In genomic region chr18:61820842-61821241, GRCh38 we compare ENCODE assay signal across 17 cellular contexts.
DNase-seq lines count a peak whose midpoint lies in the region; ATAC-seq and TF ChIP-seq lines count a peak whose summit lies in the region.
"Had no signal": no experiment of that assay in that cellular context is flagged by ENCODE, and none has a peak within 500 bp of the region (broad histone marks: within the 10 kb centered on the region; RNA-seq: fewer than 3 reads in every experiment).

No MANE protein-coding gene starts in this region.

- peaks cover 2% of the 10 kb centered on the region for H3K79me1 ChIP-seq in mesenchymal stem cell (replicated peaks; ENCODE audit: low read length, poor library complexity, severe bottlenecking)

- peak; percentile 6 for DNase-seq in ELR (ENCODE audit: low read depth)
- no peak for DNase-seq in RWPE2 (ENCODE audit: low spot score)
- DNase-seq in epithelial cell of prostate (ENCODE audit: low read depth, low spot score) = no peak
- peak; percentile 48 for DNase-seq in mesenchymal stem cell
- DNase-seq in stimulated activated CD4-positive, alpha-beta T cell treated with anti-CD3 and anti-CD28 coated beads, Interleukin-4, amount 100 ng/mL, for 24 hours = no peak
- no peak for DNase-seq in D341Med (ENCODE audit: low spot score)
- DNase-seq: ACHN; CD4-positive, alpha-beta T cell; KBM-7; NCI-H1092; NCI-H1694 treated with DMSO at 0.1 percent for 48 hours; NCI-H748 treated with DMSO at 0.1 percent for 48 hours; PC-9 had no signal

- no peak overlapping the region for H3K18ac ChIP-seq in mesenchymal stem cell (ENCODE audit: low read depth in 1 of 2, low read length in 2 of 2)

- no peak overlapping the region for H2AK5ac ChIP-seq in mesenchymal stem cell (ENCODE audit: low read length, severe bottlenecking)

- peak overlapping the region; percentile 83 for H4K8ac ChIP-seq in mesenchymal stem cell (ENCODE audit: low read length)

- H3K4me1 Mint-ChIP-seq in activated T-helper 17 cell treated with anti-CD3 and anti-CD28 coated beads, Interleukin-2, amount 50 U/mL, for 72 hours = no peaks in the 10 kb centered on the region

- no peak overlapping the region for H4K91ac ChIP-seq in mesenchymal stem cell (ENCODE audit: low read length)

- H3K36me3 Mint-ChIP-seq in activated T-helper 17 cell treated with anti-CD3 and anti-CD28 coated beads, Interleukin-2, amount 50 U/mL, for 72 hours (ENCODE audit: low read depth) = no peaks in the 10 kb centered on the region

- no peak overlapping the region for H3K14ac ChIP-seq in mesenchymal stem cell (ENCODE audit: low read length in 2 of 2)

- no peak for TF ChIP-seq CTCF in RWPE2 (IDR thresholded peaks at IDR 0.05; ENCODE audit: poor library complexity, severe bottlenecking)

- H3K36me3 ChIP-seq in RWPE2 (ENCODE audit: low read depth) (no peaks in the 10 kb centered on the region), mesenchymal stem cell (ENCODE audit: control insufficient read depth in 1 of 2, insufficient read depth in 2 of 2, low read depth in 1 of 2, low read length in 2 of 2) (peaks cover 0 to 4% of the 10 kb centered on the region in 2 experiments)

- H3K4me3 ChIP-seq in RWPE2 (ENCODE audit: severe bottlenecking) = no peak overlapping the region
- no peak overlapping the region for H3K4me3 ChIP-seq in mesenchymal stem cell (ENCODE audit: insufficient read depth in 1 of 2, low read depth in 1 of 2, low read length in 2 of 2)
- H3K4me3 ChIP-seq: PC-9 had no signal

- H3K9me3 Mint-ChIP-seq in activated T-helper 17 cell treated with anti-CD3 and anti-CD28 coated beads, Interleukin-2, amount 50 U/mL, for 72 hours = no peaks in the 10 kb centered on the region
- H3K9me3 Mint-ChIP-seq: CD4-positive, alpha-beta T cell had no signal

- ATAC-seq in RWPE2 (ENCODE audit: low read depth) (peak; percentile 25; the same call in 1 of the 3 replicates), HG03432 (IDR thresholded peaks at IDR 0.05; ENCODE audit: unreplicated experiment) (no peak)
- ATAC-seq in activated T-helper 17 cell treated with anti-CD3 and anti-CD28 coated beads, Interleukin-2, amount 50 U/mL, for 72 hours (replicated peaks) = no peak
- ATAC-seq: HCT116, Right ventricle myocardium inferior had no signal

- H2AFZ ChIP-seq in mesenchymal stem cell (ENCODE audit: low read depth, low read length) = no peak overlapping the region
- H2AFZ ChIP-seq: PC-9 had no signal

- H3K9me3 ChIP-seq in RWPE2 (ENCODE audit: severe bottlenecking) (no peaks in the 10 kb centered on the region), mesenchymal stem cell (ENCODE audit: control insufficient read depth, low read length) (no peaks in the 10 kb centered on the region)

- H2BK5ac ChIP-seq in mesenchymal stem cell (ENCODE audit: low read depth, low read length, poor library complexity, severe bottlenecking) = no peak overlapping the region

- H3K27ac ChIP-seq in RWPE2 (ENCODE audit: poor library complexity, severe bottlenecking) (no peak overlapping the region), epithelial cell of prostate (peak overlapping the region; percentile 5), mesenchymal stem cell (ENCODE audit: low read length, poor library complexity, severe bottlenecking) (no peak overlapping the region)
- H3K27ac ChIP-seq: PC-9 had no signal

- H3K27me3 ChIP-seq in RWPE2 (ENCODE audit: insufficient read depth, poor library complexity, severe bottlenecking) (no peaks in the 10 kb centered on the region), mesenchymal stem cell (ENCODE audit: control insufficient read depth in 1 of 2, insufficient read depth in 1 of 2, low read length in 2 of 2) (no peaks in the 10 kb centered on the region)

- H3K27ac Mint-ChIP-seq in activated T-helper 17 cell treated with anti-CD3 and anti-CD28 coated beads, Interleukin-2, amount 50 U/mL, for 72 hours = no peak overlapping the region
- H3K27ac Mint-ChIP-seq: CD4-positive, alpha-beta T cell had no signal

- H2BK120ac ChIP-seq in mesenchymal stem cell (ENCODE audit: low read depth, low read length) = no peak overlapping the region

- H3K23ac ChIP-seq in mesenchymal stem cell (ENCODE audit: low read length in 2 of 2) = no peak overlapping the region

- no peak overlapping the region for H3K4ac ChIP-seq in mesenchymal stem cell (ENCODE audit: low read depth in 1 of 2, low read length in 2 of 2)

- no peaks in the 10 kb centered on the region for H3K27me3 Mint-ChIP-seq in activated T-helper 17 cell treated with anti-CD3 and anti-CD28 coated beads, Interleukin-2, amount 50 U/mL, for 72 hours
- H3K27me3 Mint-ChIP-seq: CD4-positive, alpha-beta T cell had no signal

- H3K4me1 ChIP-seq in RWPE2 (ENCODE audit: insufficient read depth, poor library complexity, severe bottlenecking) = no peaks in the 10 kb centered on the region
- no peaks in the 10 kb centered on the region for H3K4me1 ChIP-seq in mesenchymal stem cell (ENCODE audit: control insufficient read depth, insufficient read depth, low read depth, low read length)

- WGBS in mesenchymal stem cell = 100% methylated on average over 1 of the region's 1 CpG

- H3K4me2 ChIP-seq in mesenchymal stem cell (ENCODE audit: low read length, poor library complexity, severe bottlenecking) = no peak overlapping the region
- H3K4me2 ChIP-seq: PC-9 had no signal

- H2BK15ac ChIP-seq in mesenchymal stem cell (ENCODE audit: low read depth, poor library complexity, severe bottlenecking) = no peak overlapping the region

- no peak overlapping the region for H3K9ac ChIP-seq in mesenchymal stem cell (ENCODE audit: low read length)

- no peak overlapping the region for H2BK12ac ChIP-seq in mesenchymal stem cell (ENCODE audit: low read length in 2 of 2)

- H3K4me3 Mint-ChIP-seq in activated T-helper 17 cell treated with anti-CD3 and anti-CD28 coated beads, Interleukin-2, amount 50 U/mL, for 72 hours = no peak overlapping the region
- H3K4me3 Mint-ChIP-seq: CD4-positive, alpha-beta T cell had no signal

Comparison
In these comparisons a context has a peak if more than half of its experiments do, and no peak if none do; other contexts are left out.
1. DNase-seq: peak in ELR (single experiment) and mesenchymal stem cell (single experiment); none in RWPE2 (single experiment), epithelial cell of prostate (single experiment), stimulated activated CD4-positive, alpha-beta T cell treated with anti-CD3 and anti-CD28 coated beads, Interleukin-4, amount 100 ng/mL, for 24 hours (single experiment) and D341Med (single experiment).